ENCODE assay signal across 21 cellular contexts in the genomic region with DNA sequence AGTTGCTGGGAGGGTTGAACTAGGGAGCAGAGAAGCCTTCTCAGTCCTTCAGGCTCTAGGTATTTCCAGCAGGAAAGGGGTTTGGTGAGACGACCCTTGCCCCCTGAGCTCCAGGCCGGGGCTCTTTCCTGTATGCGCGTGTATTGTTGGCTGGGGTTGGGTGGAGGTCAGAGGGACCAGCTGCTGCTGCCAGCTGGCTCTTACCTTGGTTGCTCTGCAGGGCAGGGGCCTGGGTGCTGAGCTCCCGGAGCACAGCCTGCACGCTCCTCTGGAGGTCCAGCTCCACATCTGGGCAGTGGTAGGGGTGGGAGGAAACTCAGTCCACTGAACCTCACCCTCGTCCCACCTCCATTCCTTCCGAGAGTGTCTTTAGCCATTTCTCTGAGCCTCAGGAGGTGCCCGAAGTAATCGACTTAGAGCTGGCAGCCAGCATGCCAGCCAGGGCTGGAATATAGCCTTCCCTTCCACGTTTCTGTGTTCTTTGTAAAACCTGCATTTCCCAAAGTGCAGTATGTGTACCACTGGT. TPM values are rescaled to one million over a fixed set of nuclear protein-coding genes. Genes with fewer than 3 reads are reported as not detected.
DNase-seq lines count a peak whose midpoint lies in the region; ATAC-seq, FAIRE-seq and TF ChIP-seq lines count a peak whose summit lies in the region.
"Had no signal": no experiment of that assay in that cellular context is flagged by ENCODE, and none has a peak within 500 bp of the region (broad histone marks: within the 10 kb centered on the region; RNA-seq: fewer than 3 reads in every experiment).

No MANE protein-coding gene starts in this region.

- in situ Hi-C loops in GM12878 (cut with MboI), result no loop called here

- no peak for TF ChIP-seq EP300 in GM12878 (IDR thresholded peaks at IDR 0.05; ENCODE audit: borderline replicate concordance in 1 of 2, control insufficient read depth in 1 of 2, low read depth in 2 of 2, low read length in 2 of 2)

- peaks cover 2% of the 10 kb centered on the region for H3K4me1 Mint-ChIP-seq in activated naive CD8-positive, alpha-beta T cell treated with anti-CD3 and anti-CD28 coated beads, Interleukin-2, amount 50 U/mL, for 24 hours

- no peaks in the 10 kb centered on the region; the same call in 1 of the 2 replicates for H4K20me1 ChIP-seq in GM12878 (ENCODE audit: control insufficient read depth, insufficient read depth)
- H4K20me1 ChIP-seq: BLaER1 had no signal

- TF ChIP-seq POLR2A in GM12878 (IDR thresholded peaks at IDR 0.05; ENCODE audit: low read depth, low read length), result peak; percentile 42; the same call in 1 of the 2 replicates

- no peak overlapping the region for H3K9ac ChIP-seq in GM12878 (ENCODE audit: control insufficient read depth, insufficient read depth, low read length)
- H3K9ac ChIP-seq: BLaER1 had no signal

- ATAC-seq in left cardiac atrium, result no peak
- no peak for ATAC-seq in GM12878
- no peak for ATAC-seq in activated naive CD8-positive, alpha-beta T cell treated with anti-CD3 and anti-CD28 coated beads, Interleukin-2, amount 50 U/mL, for 24 hours
- no peak for ATAC-seq in GM19023 (IDR thresholded peaks at IDR 0.05; ENCODE audit: unreplicated experiment)
- ATAC-seq in esophagus mucosa, result no peak

- peaks cover 12% of the 10 kb centered on the region for H3K79me2 ChIP-seq in GM12878 (ENCODE audit: control insufficient read depth, insufficient read depth, low read length)

- no peaks in the 10 kb centered on the region for H3K27me3 Mint-ChIP-seq in activated naive CD8-positive, alpha-beta T cell treated with anti-CD3 and anti-CD28 coated beads, Interleukin-2, amount 50 U/mL, for 24 hours
- H3K27me3 Mint-ChIP-seq: CD4-positive, alpha-beta T cell had no signal

- no peak overlapping the region for H3K4me3 Mint-ChIP-seq in activated naive CD8-positive, alpha-beta T cell treated with anti-CD3 and anti-CD28 coated beads, Interleukin-2, amount 50 U/mL, for 24 hours
- H3K4me3 Mint-ChIP-seq: CD4-positive, alpha-beta T cell had no signal

- no peak for TF ChIP-seq RAD21 in GM12878 (IDR thresholded peaks at IDR 0.05; ENCODE audit: insufficient read depth, low read depth, low read length)

- BruUV-seq in GM12878 (replicated peaks; lab: Mats Ljungman, UMichigan), result no TSS peak

- H3K9me3 ChIP-seq in right atrium auricular region, result no peaks in the 10 kb centered on the region
- H3K9me3 ChIP-seq in GM12878 (replicated peaks; ENCODE audit: control insufficient read depth, insufficient read depth, low read length), result no peaks in the 10 kb centered on the region
- H3K9me3 ChIP-seq: BLaER1 had no signal

- intact Hi-C loops in left cardiac atrium (cut with DNase I) (loop anchor here in 1 of 2 donors (5.0 kb wide), 1 partner anchor 43 kb away; no protein-coding TSS in a partner anchor), GM12878 (cut with micrococcal nuclease; ENCODE audit: unreplicated experiment) (no loop called here)

- H3K4me2 ChIP-seq in GM12878 (ENCODE audit: control insufficient read depth, insufficient read depth), result no peak overlapping the region
- H3K4me2 ChIP-seq: BLaER1 had no signal

- POLR2A ChIA-PET in GM12878 (lab: Charles Lee), result no interaction called here

- RAD21 ChIA-PET in GM12878 (lab: Charles Lee; ENCODE audit: unreplicated experiment), result no interaction called here

- no peak overlapping the region for H3K27ac ChIP-seq in right atrium auricular region
- H3K27ac ChIP-seq in GM12878 (ENCODE audit: control insufficient read depth, insufficient read depth), result no peak overlapping the region
- H3K27ac ChIP-seq: BLaER1 had no signal

- no peak overlapping the region for H3K27ac Mint-ChIP-seq in activated naive CD8-positive, alpha-beta T cell treated with anti-CD3 and anti-CD28 coated beads, Interleukin-2, amount 50 U/mL, for 24 hours
- H3K27ac Mint-ChIP-seq: CD4-positive, alpha-beta T cell had no signal

- H2AFZ ChIP-seq in GM12878 (ENCODE audit: control insufficient read depth, low read depth, low read length), result no peak overlapping the region

- H3K36me3 ChIP-seq in right atrium auricular region, result no peaks in the 10 kb centered on the region
- peaks cover 48 to 82% of the 10 kb centered on the region in 2 experiments for H3K36me3 ChIP-seq in GM12878 (ENCODE audit: control insufficient read depth in 2 of 2, insufficient read depth in 2 of 2, low read length in 1 of 2)

- TF ChIP-seq CTCF in right atrium auricular region (IDR thresholded peaks at IDR 0.05) (no peak), GM12878 (IDR thresholded peaks at IDR 0.05 in 2 of 3, conservative IDR thresholded peaks at IDR 0.05 in 1 of 3; ENCODE audit: control insufficient read depth in 2 of 3, extremely low read depth in 1 of 3, insufficient read depth in 1 of 3, low read depth in 3 of 3, low read length in 3 of 3) (no peak)

- H3K4me1 ChIP-seq in right atrium auricular region, result peaks cover 0 to 7% of the 10 kb centered on the region in 2 donors
- H3K4me1 ChIP-seq in GM12878 (ENCODE audit: control insufficient read depth, insufficient read depth, low read length), result peaks cover 11% of the 10 kb centered on the region

- SMC1A ChIA-PET in GM12878 (lab: Charles Lee; ENCODE audit: uncharacterized antibody, unreplicated experiment), result interaction anchor here (1.2 kb wide), 1 partner anchor 28 kb away, joined by 3 read pairs; a partner anchor contains a TSS

- CTCF ChIA-PET in GM12878 (lab: Yijun Ruan, JAX), result no interaction called here

- no peak overlapping the region for H3K4me3 ChIP-seq in right atrium auricular region
- H3K4me3 ChIP-seq in GM12878, result no peak overlapping the region
- H3K4me3 ChIP-seq: BLaER1 had no signal

- H3K9me3 Mint-ChIP-seq in activated naive CD8-positive, alpha-beta T cell treated with anti-CD3 and anti-CD28 coated beads, Interleukin-2, amount 50 U/mL, for 24 hours, result no peaks in the 10 kb centered on the region
- H3K9me3 Mint-ChIP-seq: CD4-positive, alpha-beta T cell had no signal

- DNase-seq in right atrium auricular region (ENCODE audit: low spot score) (peak; percentile 1), left cardiac atrium (no peak), GM12878 (ENCODE audit: low read depth, low spot score) (no peak), mesenteric fat pad (ENCODE audit: low spot score) (peak; percentile 51)
- no peak for DNase-seq in activated naive CD8-positive, alpha-beta T cell treated with anti-CD3 and anti-CD28 coated beads, Interleukin-2, amount 50 U/mL, for 24 hours
- DNase-seq: CD4-positive, alpha-beta T cell; COR-L47; GOT3; Kasumi-1; NCI-H1694 treated with DMSO at 0.1 percent for 48 hours; NCI-H2081 treated with DMSO at 0.1 percent for 48 hours; NCI-H2171 treated with DMSO at 0.1 percent for 48 hours; NCI-H524 treated with DMSO at 0.1 percent for 48 hours; SHP77 had no signal

- H3K27me3 ChIP-seq in right atrium auricular region (no peaks in the 10 kb centered on the region), GM12878 (replicated peaks in 1 of 2; ENCODE audit: control insufficient read depth in 2 of 2, insufficient read depth in 2 of 2, low read length in 1 of 2) (no peaks in the 10 kb centered on the region)
- H3K27me3 ChIP-seq: BLaER1 had no signal

- 85% methylated on average over 11 of the region's 11 CpGs for WGBS in GM12878 (ENCODE audit: insufficient coverage, insufficient replicate concordance, low lambda C conversion rate, missing lambda C conversion rate)

- no peaks in the 10 kb centered on the region for H3K36me3 Mint-ChIP-seq in activated naive CD8-positive, alpha-beta T cell treated with anti-CD3 and anti-CD28 coated beads, Interleukin-2, amount 50 U/mL, for 24 hours (ENCODE audit: low read depth)

- FAIRE-seq in GM12878 (lab: Jason Lieb, UNC), result no peak
- FAIRE-seq: GM19239 had no signal

RNA-seq across cellular contexts. Expression of a gene that starts 28.0 kb away (rescaled TPM):
- total RNA-seq in right atrium auricular region (under 1 TPM in 1 of 2 donors, not detected in 1; 0.51 TPM), left cardiac atrium (1 to 10 TPM in 1 of 2 donors, under 1 TPM in 1; 0.79 to 1.1 TPM), GM12878 (2014; rRNA removed) (40.3 and 44.7 TPM in 2 replicates), GM12878 (2014; rRNA removed; fragmentation: Illumina TruSeq; extraction: Trizol) (26.4 and 27.9 TPM in 2 replicates), GM12878 (2021) (76.7 and 81.7 TPM in 2 replicates), mesenteric fat pad (1.6 TPM), esophagus mucosa (0.16 TPM)
- total RNA-seq in GM12878 (2013; cell fraction: nucleolus; rRNA removed), result 293 and 314 TPM in 2 replicates
- 68.9 TPM for polyA plus RNA-seq in GM12878 (2011; ENCODE audit: low read depth)
- polyA plus RNA-seq in GM12878 (2011; rRNA removed) (73.5 and 146 TPM in 2 replicates), GM12878 (2014; fragmentation: Illumina TruSeq; extraction: Trizol) (31.6 and 54.7 TPM in 2 replicates), GM12878 (2014; fragmentation: Nextera tagmentation; extraction: Ambion mirVana) (1 to 10 TPM; 6.7 to 7.4 TPM), GM12878 (2014; rRNA removed) (86.5 and 99.8 TPM in 2 replicates), GM12878 (2016; fragmentation: Nextera tagmentation; extraction: Ambion mirVana) (100 to 1,000 TPM; 103 to 109 TPM)
- polyA plus RNA-seq in GM12878 (2011; cell fraction: cytosol; rRNA removed), result 164 and 182 TPM in 2 replicates
- polyA plus RNA-seq in GM12878 (2011; cell fraction: nucleus; rRNA removed), result 666 and 871 TPM in 2 replicates
- polyA plus RNA-seq in GM12878 (2012), result 144 and 184 TPM in 2 replicates
- 99.0 and 156 TPM in 2 replicates for polyA minus RNA-seq in GM12878 (2011; rRNA and poly(A)+ RNA removed)
- 50.8 and 58.4 TPM in 2 replicates for polyA minus RNA-seq in GM12878 (2011; cell fraction: cytosol; rRNA and poly(A)+ RNA removed)
- polyA minus RNA-seq in GM12878 (2011; cell fraction: nucleus; rRNA and poly(A)+ RNA removed), result 143 and 160 TPM in 2 replicates
- total RNA-seq: A673, Daoy, MCF 10A had no signal

RNA-seq across cellular contexts. Expression of a gene that starts 40.3 kb away (rescaled TPM):
- under 1 TPM in 1 of 2 donors, not detected in 1; 0.12 TPM for total RNA-seq in right atrium auricular region
- not detected for total RNA-seq in left cardiac atrium
- total RNA-seq in GM12878 (2013; cell fraction: nucleolus; rRNA removed), result 51.1 and 52.2 TPM in 2 replicates
- 1.5 and 1.8 TPM in 2 replicates for total RNA-seq in GM12878 (2014; rRNA removed)
- total RNA-seq in GM12878 (2014; rRNA removed; fragmentation: Illumina TruSeq; extraction: Trizol), result 1.3 and 1.4 TPM in 2 replicates
- 2.8 and 3.1 TPM in 2 replicates for total RNA-seq in GM12878 (2021)
- 1.3 TPM for polyA plus RNA-seq in GM12878 (2011; ENCODE audit: low read depth)
- polyA plus RNA-seq in GM12878 (2011; rRNA removed), result 0.76 and 1.2 TPM in 2 replicates
- polyA plus RNA-seq in GM12878 (2011; cell fraction: cytosol; rRNA removed), result 1.1 and 1.5 TPM in 2 replicates
- polyA plus RNA-seq in GM12878 (2011; cell fraction: nucleus; rRNA removed), result 8.7 and 9.7 TPM in 2 replicates
- 2.2 and 2.5 TPM in 2 replicates for polyA plus RNA-seq in GM12878 (2012)
- polyA plus RNA-seq in GM12878 (2014; fragmentation: Illumina TruSeq; extraction: Trizol), result 0.33 and 0.94 TPM in 2 replicates
- under 1 TPM; 0.39 to 0.49 TPM for polyA plus RNA-seq in GM12878 (2014; fragmentation: Nextera tagmentation; extraction: Ambion mirVana)
- polyA plus RNA-seq in GM12878 (2014; rRNA removed), result 1.9 and 2.5 TPM in 2 replicates
- polyA plus RNA-seq in GM12878 (2016; fragmentation: Nextera tagmentation; extraction: Ambion mirVana), result under 1 TPM; 0.40 to 0.67 TPM
- 2.9 and 6.6 TPM in 2 replicates for polyA minus RNA-seq in GM12878 (2011; rRNA and poly(A)+ RNA removed)
- polyA minus RNA-seq in GM12878 (2011; cell fraction: cytosol; rRNA and poly(A)+ RNA removed), result 0.83 TPM in 1 of 2 replicates, not detected in the other
- 5.7 and 12.0 TPM in 2 replicates for polyA minus RNA-seq in GM12878 (2011; cell fraction: nucleus; rRNA and poly(A)+ RNA removed)
- total RNA-seq in mesenteric fat pad, result not detected
- 0.72 TPM for total RNA-seq in esophagus mucosa
- total RNA-seq: A673, Daoy, MCF 10A had no signal

Comparison
In these comparisons a context has a peak if more than half of its experiments do, and no peak if none do; other contexts are left out.
1. DNase-seq: peak in right atrium auricular region (single experiment) and mesenteric fat pad (single experiment); none in left cardiac atrium (single experiment), GM12878 (single experiment) and activated naive CD8-positive, alpha-beta T cell treated with anti-CD3 and anti-CD28 coated beads, Interleukin-2, amount 50 U/mL, for 24 hours (single experiment).
2. RNA of a gene that starts 28.0 kb away (total RNA-seq): 26.4 to 314 TPM in GM12878; 1.6 TPM in mesenteric fat pad (single experiment), 0.79 to 1.1 TPM in left cardiac atrium, 0.51 TPM in right atrium auricular region and 0.16 TPM in esophagus mucosa (single experiment); every median in the first group is over 10 times any median in the second.